Comparison of ENCODE assay signal across 1 cellular context in genomic region chr5:124546643-124547042, GRCh38.
TF ChIP-seq lines count a peak whose summit lies in the region.

No MANE protein-coding gene starts in this region.

TF ChIP-seq in HepG2, 621 proteins besides CTCF, POLR2A, EP300 and RAD21 (continued from another document and continues in another):
- TF ChIP-seq ZNF788 (CRISPR knock-in tag; IDR thresholded peaks at IDR 0.05; ENCODE audit: borderline replicate concordance) (no peak), HINFP (CRISPR knock-in tag; IDR thresholded peaks at IDR 0.05; ENCODE audit: low read depth) (no peak), KMT2A (CRISPR knock-in tag; IDR thresholded peaks at IDR 0.05) (no peak), ZNF713 (CRISPR knock-in tag; IDR thresholded peaks at IDR 0.05) (no peak), MIXL1 (CRISPR knock-in tag; IDR thresholded peaks at IDR 0.05) (no peak), PCBP2 (optimal IDR thresholded peaks at IDR 0.05; ENCODE audit: low read depth, low read length, poor library complexity, severe bottlenecking) (no peak), GABPA (IDR thresholded peaks at IDR 0.05; ENCODE audit: low read depth, low read length) (no peak), GABPA (CRISPR knock-in tag; IDR thresholded peaks at IDR 0.05; ENCODE audit: low read depth) (no peak), ZNF234 (CRISPR knock-in tag; conservative IDR thresholded peaks at IDR 0.05) (no peak), ZNF337 (CRISPR knock-in tag; IDR thresholded peaks at IDR 0.05; ENCODE audit: borderline replicate concordance, low read depth) (no peak), FOXJ3 (CRISPR knock-in tag; IDR thresholded peaks at IDR 0.05; ENCODE audit: borderline replicate concordance) (no peak), ZNF891 (CRISPR knock-in tag; IDR thresholded peaks at IDR 0.05) (no peak), ZFX (CRISPR knock-in tag; IDR thresholded peaks at IDR 0.05; ENCODE audit: low read depth) (no peak; the same call in 1 of the 2 replicates), RBFOX2 (IDR thresholded peaks at IDR 0.05; ENCODE audit: low read depth, low read length) (no peak), RCOR2 (CRISPR knock-in tag; IDR thresholded peaks at IDR 0.05) (no peak), SNRNP70 (IDR thresholded peaks at IDR 0.05; ENCODE audit: low read depth, low read length) (no peak), ZNF441 (CRISPR knock-in tag; IDR thresholded peaks at IDR 0.05; ENCODE audit: borderline replicate concordance) (peak; percentile 35; the same call in 1 of the 2 replicates), JUND (CRISPR knock-in tag; IDR thresholded peaks at IDR 0.05) (no peak), RELA (CRISPR knock-in tag; IDR thresholded peaks at IDR 0.05) (no peak), THAP11 (CRISPR knock-in tag; IDR thresholded peaks at IDR 0.05) (no peak), ZNF761 (CRISPR knock-in tag; conservative IDR thresholded peaks at IDR 0.05) (no peak), FLYWCH1 (CRISPR knock-in tag; IDR thresholded peaks at IDR 0.05) (no peak), PRDM4 (CRISPR knock-in tag; IDR thresholded peaks at IDR 0.05; ENCODE audit: borderline replicate concordance) (no peak), KLF15 (CRISPR knock-in tag; IDR thresholded peaks at IDR 0.05; ENCODE audit: borderline replicate concordance) (no peak), NBN (conservative IDR thresholded peaks at IDR 0.05) (no peak), ZNF280B (CRISPR knock-in tag; IDR thresholded peaks at IDR 0.05; ENCODE audit: borderline replicate concordance) (no peak), FOXK1 (CRISPR knock-in tag; IDR thresholded peaks at IDR 0.05; ENCODE audit: borderline replicate concordance, low read depth) (0 out of 2 replicates have a peak, but pooled peaks have one; percentile 20), PAX8 (CRISPR knock-in tag; IDR thresholded peaks at IDR 0.05; ENCODE audit: borderline replicate concordance) (no peak), TGIF2 (CRISPR knock-in tag; IDR thresholded peaks at IDR 0.05) (0 out of 2 replicates have a peak, but pooled peaks have one; percentile 37), ZNF878 (CRISPR knock-in tag; IDR thresholded peaks at IDR 0.05) (no peak), DNMT3B (CRISPR knock-in tag; conservative IDR thresholded peaks at IDR 0.05) (0 out of 2 replicates have a peak, but pooled peaks have one; percentile 62), ZNF563 (CRISPR knock-in tag; IDR thresholded peaks at IDR 0.05) (no peak), ZNF782 (CRISPR knock-in tag; IDR thresholded peaks at IDR 0.05; ENCODE audit: borderline replicate concordance) (no peak), TEAD2 (CRISPR knock-in tag; IDR thresholded peaks at IDR 0.05) (no peak), AHR (CRISPR knock-in tag; IDR thresholded peaks at IDR 0.05) (no peak), REST (IDR thresholded peaks at IDR 0.05; ENCODE audit: borderline replicate concordance in 1 of 2, low read depth in 1 of 2, low read length in 2 of 2) (peak; percentile 87 to 99), BCL6 (CRISPR knock-in tag; IDR thresholded peaks at IDR 0.05) (0 out of 2 replicates have a peak, but pooled peaks have one; percentile 16), REPIN1 (CRISPR knock-in tag; IDR thresholded peaks at IDR 0.05; ENCODE audit: borderline replicate concordance, low read depth) (no peak), PHF20 (CRISPR knock-in tag; IDR thresholded peaks at IDR 0.05) (no peak), KDM6A (CRISPR knock-in tag; IDR thresholded peaks at IDR 0.05; ENCODE audit: low read depth) (no peak), FOSL1 (CRISPR knock-in tag; IDR thresholded peaks at IDR 0.05; ENCODE audit: borderline replicate concordance) (no peak), DR1 (CRISPR knock-in tag; IDR thresholded peaks at IDR 0.05) (no peak), ZNF12 (CRISPR knock-in tag; IDR thresholded peaks at IDR 0.05) (0 out of 2 replicates have a peak, but pooled peaks have one; percentile 47), JUN (CRISPR knock-in tag; IDR thresholded peaks at IDR 0.05) (no peak), SKIL (CRISPR knock-in tag; IDR thresholded peaks at IDR 0.05; ENCODE audit: borderline replicate concordance) (no peak), ZBTB3 (CRISPR knock-in tag; IDR thresholded peaks at IDR 0.05; ENCODE audit: borderline replicate concordance, low read depth) (no peak), ELF1 (CRISPR knock-in tag; IDR thresholded peaks at IDR 0.05) (no peak), ZFP1 (CRISPR knock-in tag; IDR thresholded peaks at IDR 0.05) (no peak)
- TF ChIP-seq, protein P1, sequence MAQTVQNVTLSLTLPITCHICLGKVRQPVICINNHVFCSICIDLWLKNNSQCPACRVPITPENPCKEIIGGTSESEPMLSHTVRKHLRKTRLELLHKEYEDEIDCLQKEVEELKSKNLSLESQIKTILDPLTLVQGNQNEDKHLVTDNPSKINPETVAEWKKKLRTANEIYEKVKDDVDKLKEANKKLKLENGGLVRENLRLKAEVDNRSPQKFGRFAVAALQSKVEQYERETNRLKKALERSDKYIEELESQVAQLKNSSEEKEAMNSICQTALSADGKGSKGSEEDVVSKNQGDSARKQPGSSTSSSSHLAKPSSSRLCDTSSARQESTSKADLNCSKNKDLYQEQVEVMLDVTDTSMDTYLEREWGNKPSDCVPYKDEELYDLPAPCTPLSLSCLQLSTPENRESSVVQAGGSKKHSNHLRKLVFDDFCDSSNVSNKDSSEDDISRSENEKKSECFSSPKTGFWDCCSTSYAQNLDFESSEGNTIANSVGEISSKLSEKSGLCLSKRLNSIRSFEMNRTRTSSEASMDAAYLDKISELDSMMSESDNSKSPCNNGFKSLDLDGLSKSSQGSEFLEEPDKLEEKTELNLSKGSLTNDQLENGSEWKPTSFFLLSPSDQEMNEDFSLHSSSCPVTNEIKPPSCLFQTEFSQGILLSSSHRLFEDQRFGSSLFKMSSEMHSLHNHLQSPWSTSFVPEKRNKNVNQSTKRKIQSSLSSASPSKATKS (CRISPR knock-in tag; IDR thresholded peaks at IDR 0.05), result no peak
- TF ChIP-seq, protein P2, sequence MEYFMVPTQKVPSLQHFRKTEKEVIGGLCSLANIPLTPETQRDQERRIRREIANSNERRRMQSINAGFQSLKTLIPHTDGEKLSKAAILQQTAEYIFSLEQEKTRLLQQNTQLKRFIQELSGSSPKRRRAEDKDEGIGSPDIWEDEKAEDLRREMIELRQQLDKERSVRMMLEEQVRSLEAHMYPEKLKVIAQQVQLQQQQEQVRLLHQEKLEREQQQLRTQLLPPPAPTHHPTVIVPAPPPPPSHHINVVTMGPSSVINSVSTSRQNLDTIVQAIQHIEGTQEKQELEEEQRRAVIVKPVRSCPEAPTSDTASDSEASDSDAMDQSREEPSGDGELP (IDR thresholded peaks at IDR 0.05; ENCODE audit: borderline replicate concordance, low read depth), result no peak
- TF ChIP-seq, protein P3, sequence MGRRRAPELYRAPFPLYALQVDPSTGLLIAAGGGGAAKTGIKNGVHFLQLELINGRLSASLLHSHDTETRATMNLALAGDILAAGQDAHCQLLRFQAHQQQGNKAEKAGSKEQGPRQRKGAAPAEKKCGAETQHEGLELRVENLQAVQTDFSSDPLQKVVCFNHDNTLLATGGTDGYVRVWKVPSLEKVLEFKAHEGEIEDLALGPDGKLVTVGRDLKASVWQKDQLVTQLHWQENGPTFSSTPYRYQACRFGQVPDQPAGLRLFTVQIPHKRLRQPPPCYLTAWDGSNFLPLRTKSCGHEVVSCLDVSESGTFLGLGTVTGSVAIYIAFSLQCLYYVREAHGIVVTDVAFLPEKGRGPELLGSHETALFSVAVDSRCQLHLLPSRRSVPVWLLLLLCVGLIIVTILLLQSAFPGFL (CRISPR knock-in tag; IDR thresholded peaks at IDR 0.05), result no peak
- TF ChIP-seq, protein P4, sequence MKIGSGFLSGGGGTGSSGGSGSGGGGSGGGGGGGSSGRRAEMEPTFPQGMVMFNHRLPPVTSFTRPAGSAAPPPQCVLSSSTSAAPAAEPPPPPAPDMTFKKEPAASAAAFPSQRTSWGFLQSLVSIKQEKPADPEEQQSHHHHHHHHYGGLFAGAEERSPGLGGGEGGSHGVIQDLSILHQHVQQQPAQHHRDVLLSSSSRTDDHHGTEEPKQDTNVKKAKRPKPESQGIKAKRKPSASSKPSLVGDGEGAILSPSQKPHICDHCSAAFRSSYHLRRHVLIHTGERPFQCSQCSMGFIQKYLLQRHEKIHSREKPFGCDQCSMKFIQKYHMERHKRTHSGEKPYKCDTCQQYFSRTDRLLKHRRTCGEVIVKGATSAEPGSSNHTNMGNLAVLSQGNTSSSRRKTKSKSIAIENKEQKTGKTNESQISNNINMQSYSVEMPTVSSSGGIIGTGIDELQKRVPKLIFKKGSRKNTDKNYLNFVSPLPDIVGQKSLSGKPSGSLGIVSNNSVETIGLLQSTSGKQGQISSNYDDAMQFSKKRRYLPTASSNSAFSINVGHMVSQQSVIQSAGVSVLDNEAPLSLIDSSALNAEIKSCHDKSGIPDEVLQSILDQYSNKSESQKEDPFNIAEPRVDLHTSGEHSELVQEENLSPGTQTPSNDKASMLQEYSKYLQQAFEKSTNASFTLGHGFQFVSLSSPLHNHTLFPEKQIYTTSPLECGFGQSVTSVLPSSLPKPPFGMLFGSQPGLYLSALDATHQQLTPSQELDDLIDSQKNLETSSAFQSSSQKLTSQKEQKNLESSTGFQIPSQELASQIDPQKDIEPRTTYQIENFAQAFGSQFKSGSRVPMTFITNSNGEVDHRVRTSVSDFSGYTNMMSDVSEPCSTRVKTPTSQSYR (CRISPR knock-in tag; IDR thresholded peaks at IDR 0.05; ENCODE audit: borderline replicate concordance), result no peak
